In the genomic region with DNA sequence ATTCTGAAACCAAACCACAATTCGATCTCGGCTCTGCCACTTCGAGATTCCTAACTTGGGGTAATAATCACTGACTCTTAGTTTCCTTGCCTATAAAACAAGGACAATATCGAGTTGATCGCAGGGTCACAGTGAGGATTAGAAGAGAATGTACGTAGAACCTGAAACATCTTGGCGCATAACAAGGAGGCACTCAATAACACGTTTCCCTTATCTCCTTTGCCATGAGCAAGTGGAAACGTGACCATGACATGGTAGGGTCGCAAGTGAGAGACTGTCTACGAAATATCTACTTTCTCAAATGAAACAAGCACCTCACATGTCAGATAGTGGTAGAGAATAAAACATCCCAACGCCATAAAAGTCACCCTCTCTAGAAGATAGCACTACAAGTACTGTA, we compare ENCODE assay signal across 9 cellular contexts. TPM values are rescaled to one million over a fixed set of nuclear protein-coding genes. Genes with fewer than 3 reads are reported as not detected.
DNase-seq lines count a peak whose midpoint lies in the region; ATAC-seq and TF ChIP-seq lines count a peak whose summit lies in the region.
"Had no signal": no experiment of that assay in that cellular context is flagged by ENCODE, and none has a peak within 500 bp of the region (broad histone marks: within the 10 kb centered on the region; RNA-seq: fewer than 3 reads in every experiment).

No MANE protein-coding gene starts in this region.

- H3K4me3 Mint-ChIP-seq in activated CD8-positive, alpha-beta memory T cell treated with anti-CD3 and anti-CD28 coated beads, Interleukin-2, amount 10 ng/mL, durations not matched to agents 7 days and 5 days: peak overlapping the region; percentile 56
- peak overlapping the region; percentile 73 for H3K4me3 Mint-ChIP-seq in activated CD4-positive, alpha-beta memory T cell treated with anti-CD3 and anti-CD28 coated beads, Interleukin-2, amount 10 ng/mL, durations not matched to agents 7 days and 5 days
- H3K4me3 Mint-ChIP-seq in glutamatergic neuron (ENCODE audit: unreplicated experiment): peak overlapping the region; percentile 92
- H3K4me3 Mint-ChIP-seq in stimulated activated naive CD8-positive, alpha-beta T cell treated with anti-CD3 and anti-CD28 coated beads, Interleukin-15, amount 100 ng/mL, for 72 hours: peak overlapping the region; percentile 77 to 88

- no peak for TF ChIP-seq CTCF in glutamatergic neuron (IDR thresholded peaks at IDR 0.05; ENCODE audit: partially characterized antibody, unreplicated experiment)

- H3K27me3 Mint-ChIP-seq in activated CD8-positive, alpha-beta memory T cell treated with anti-CD3 and anti-CD28 coated beads, Interleukin-2, amount 10 ng/mL, durations not matched to agents 7 days and 5 days: no peaks in the 10 kb centered on the region
- no peaks in the 10 kb centered on the region for H3K27me3 Mint-ChIP-seq in activated CD4-positive, alpha-beta memory T cell treated with anti-CD3 and anti-CD28 coated beads, Interleukin-2, amount 10 ng/mL, durations not matched to agents 7 days and 5 days
- peaks cover 7% of the 10 kb centered on the region for H3K27me3 Mint-ChIP-seq in glutamatergic neuron (ENCODE audit: unreplicated experiment)
- H3K27me3 Mint-ChIP-seq in stimulated activated naive CD8-positive, alpha-beta T cell treated with anti-CD3 and anti-CD28 coated beads, Interleukin-15, amount 100 ng/mL, for 72 hours: no peaks in the 10 kb centered on the region

- H3K4me1 Mint-ChIP-seq in activated CD8-positive, alpha-beta memory T cell treated with anti-CD3 and anti-CD28 coated beads, Interleukin-2, amount 10 ng/mL, durations not matched to agents 7 days and 5 days: peaks cover 50% of the 10 kb centered on the region
- peaks cover 44% of the 10 kb centered on the region for H3K4me1 Mint-ChIP-seq in activated CD4-positive, alpha-beta memory T cell treated with anti-CD3 and anti-CD28 coated beads, Interleukin-2, amount 10 ng/mL, durations not matched to agents 7 days and 5 days
- H3K4me1 Mint-ChIP-seq in glutamatergic neuron (ENCODE audit: low read depth, unreplicated experiment): peaks cover 15% of the 10 kb centered on the region
- H3K4me1 Mint-ChIP-seq in stimulated activated naive CD8-positive, alpha-beta T cell treated with anti-CD3 and anti-CD28 coated beads, Interleukin-15, amount 100 ng/mL, for 72 hours: peaks cover 66% of the 10 kb centered on the region

- H3K36me3 Mint-ChIP-seq in activated CD8-positive, alpha-beta memory T cell treated with anti-CD3 and anti-CD28 coated beads, Interleukin-2, amount 10 ng/mL, durations not matched to agents 7 days and 5 days: peaks cover 19% of the 10 kb centered on the region
- peaks cover 13% of the 10 kb centered on the region for H3K36me3 Mint-ChIP-seq in activated CD4-positive, alpha-beta memory T cell treated with anti-CD3 and anti-CD28 coated beads, Interleukin-2, amount 10 ng/mL, durations not matched to agents 7 days and 5 days (ENCODE audit: low read depth)
- no peaks in the 10 kb centered on the region for H3K36me3 Mint-ChIP-seq in glutamatergic neuron (ENCODE audit: unreplicated experiment)

- no peak for ATAC-seq in activated CD8-positive, alpha-beta memory T cell treated with anti-CD3 and anti-CD28 coated beads, Interleukin-2, amount 10 ng/mL, durations not matched to agents 7 days and 5 days
- ATAC-seq in stimulated activated naive CD8-positive, alpha-beta T cell treated with anti-CD3 and anti-CD28 coated beads, Interleukin-15, amount 100 ng/mL, for 72 hours: no peak
- ATAC-seq in GM18502 (IDR thresholded peaks at IDR 0.05; ENCODE audit: poor library complexity, unreplicated experiment): no peak

- POLR2A ChIA-PET in activated CD4-positive, alpha-beta memory T cell treated with anti-CD3 and anti-CD28 coated beads, Interleukin-2, amount 10 ng/mL, durations not matched to agents 7 days and 5 days (lab: Charles Lee): no interaction called here

- CTCF ChIA-PET in activated CD8-positive, alpha-beta memory T cell treated with anti-CD3 and anti-CD28 coated beads, Interleukin-2, amount 10 ng/mL, durations not matched to agents 7 days and 5 days (lab: Charles Lee): no interaction called here
- CTCF ChIA-PET in activated CD4-positive, alpha-beta memory T cell treated with anti-CD3 and anti-CD28 coated beads, Interleukin-2, amount 10 ng/mL, durations not matched to agents 7 days and 5 days (lab: Charles Lee): no interaction called here

- no peak for DNase-seq in activated CD8-positive, alpha-beta memory T cell treated with anti-CD3 and anti-CD28 coated beads, Interleukin-2, amount 10 ng/mL, durations not matched to agents 7 days and 5 days
- no peak for DNase-seq in activated CD8-positive, alpha-beta memory T cell treated with anti-CD3 and anti-CD28 coated beads, Interleukin-2, amount 50 U/mL, for 48 hours
- DNase-seq in activated CD4-positive, alpha-beta memory T cell treated with anti-CD3 and anti-CD28 coated beads, Interleukin-2, amount 10 ng/mL, durations not matched to agents 7 days and 5 days: no peak
- DNase-seq in glutamatergic neuron: no peak
- no peak for DNase-seq in stimulated activated naive CD8-positive, alpha-beta T cell treated with anti-CD3 and anti-CD28 coated beads, Interleukin-15, amount 100 ng/mL, for 72 hours
- DNase-seq in OCI-M1 (lab: John Stamatoyannopoulos, UW): no peak
- no peak for DNase-seq in putamen (ENCODE audit: low spot score)
- DNase-seq: activated CD8-positive, alpha-beta memory T cell treated with anti-CD3 and anti-CD28 coated beads for 24 hours had no signal

- H3K27ac Mint-ChIP-seq in activated CD8-positive, alpha-beta memory T cell treated with anti-CD3 and anti-CD28 coated beads, Interleukin-2, amount 10 ng/mL, durations not matched to agents 7 days and 5 days: no peak overlapping the region
- H3K27ac Mint-ChIP-seq in activated CD4-positive, alpha-beta memory T cell treated with anti-CD3 and anti-CD28 coated beads, Interleukin-2, amount 10 ng/mL, durations not matched to agents 7 days and 5 days: peak overlapping the region; percentile 58
- H3K27ac Mint-ChIP-seq in glutamatergic neuron (ENCODE audit: unreplicated experiment): no peak overlapping the region
- H3K27ac Mint-ChIP-seq in stimulated activated naive CD8-positive, alpha-beta T cell treated with anti-CD3 and anti-CD28 coated beads, Interleukin-15, amount 100 ng/mL, for 72 hours: no peak overlapping the region

- no peaks in the 10 kb centered on the region for H3K9me3 Mint-ChIP-seq in activated CD8-positive, alpha-beta memory T cell treated with anti-CD3 and anti-CD28 coated beads, Interleukin-2, amount 10 ng/mL, durations not matched to agents 7 days and 5 days (ENCODE audit: low read depth)
- H3K9me3 Mint-ChIP-seq in activated CD4-positive, alpha-beta memory T cell treated with anti-CD3 and anti-CD28 coated beads, Interleukin-2, amount 10 ng/mL, durations not matched to agents 7 days and 5 days: no peaks in the 10 kb centered on the region
- H3K9me3 Mint-ChIP-seq in glutamatergic neuron (ENCODE audit: unreplicated experiment): peaks cover 10% of the 10 kb centered on the region
- no peaks in the 10 kb centered on the region for H3K9me3 Mint-ChIP-seq in stimulated activated naive CD8-positive, alpha-beta T cell treated with anti-CD3 and anti-CD28 coated beads, Interleukin-15, amount 100 ng/mL, for 72 hours

RNA-seq across cellular contexts. Expression of a gene that starts 2.3 kb away (rescaled TPM):
- 10 to 100 TPM; 61.4 to 75.6 TPM for total RNA-seq in activated CD8-positive, alpha-beta memory T cell treated with anti-CD3 and anti-CD28 coated beads, Interleukin-2, amount 10 ng/mL, durations not matched to agents 7 days and 5 days
- 10 to 100 TPM; 46.9 to 52.8 TPM for total RNA-seq in activated CD4-positive, alpha-beta memory T cell treated with anti-CD3 and anti-CD28 coated beads, Interleukin-2, amount 10 ng/mL, durations not matched to agents 7 days and 5 days
- 113 TPM for total RNA-seq in glutamatergic neuron (ENCODE audit: unreplicated experiment)
